In the genomic region with DNA sequence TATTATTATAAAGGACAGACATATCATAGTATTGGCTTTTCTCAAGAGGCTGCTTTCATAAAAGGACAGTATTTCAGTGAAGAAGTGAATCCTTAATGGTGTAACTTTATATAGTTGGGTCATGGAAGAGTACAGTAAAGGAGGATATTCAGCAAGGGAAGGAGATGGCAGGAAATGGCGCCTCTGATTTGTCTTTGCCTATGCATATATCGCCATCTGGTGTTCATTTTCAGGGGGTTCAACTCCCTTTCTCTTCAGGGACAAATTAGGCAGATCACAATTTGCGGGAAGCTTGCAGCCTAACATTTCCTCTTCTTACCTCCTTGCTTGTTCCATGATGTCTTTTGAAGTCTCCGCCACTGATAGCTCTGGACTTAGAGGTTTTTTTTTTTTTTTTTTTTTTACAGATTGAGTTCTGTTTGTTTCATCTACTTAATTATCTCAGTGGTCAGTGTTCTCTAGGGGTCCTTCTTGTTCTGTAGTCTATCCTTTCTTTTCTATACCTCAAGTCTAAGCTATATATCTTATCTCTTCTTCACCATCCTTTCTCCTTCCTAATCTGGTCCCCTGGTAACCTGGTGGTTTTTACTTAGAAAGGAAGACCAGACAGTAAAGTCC, we compare ENCODE assay signal across 8 cellular contexts. TPM values are rescaled to one million over a fixed set of nuclear protein-coding genes. Genes with fewer than 3 reads are reported as not detected.
DNase-seq lines count a peak whose midpoint lies in the region; ATAC-seq, FAIRE-seq and TF ChIP-seq lines count a peak whose summit lies in the region.

No MANE protein-coding gene starts in this region.

- no peaks in the 10 kb centered on the region for H3K27me3 Mint-ChIP-seq in activated T-cell treated with anti-CD3 and anti-CD28 coated beads, Interleukin-2, amount 50 U/mL, for 4 hours (ENCODE audit: low read depth)
- no peaks in the 10 kb centered on the region for H3K27me3 Mint-ChIP-seq in neural crest cell (ENCODE audit: low read depth)

- H3K4me3 ChIP-seq in fibroblast of pulmonary artery (replicated peaks; ENCODE audit: low read depth, low read length): no peak overlapping the region

- H3K4me1 Mint-ChIP-seq in activated T-cell treated with anti-CD3 and anti-CD28 coated beads, Interleukin-2, amount 50 U/mL, for 4 hours (ENCODE audit: low read depth): peaks cover 45% of the 10 kb centered on the region
- no peaks in the 10 kb centered on the region for H3K4me1 Mint-ChIP-seq in neural crest cell

- peak; percentile 83 for TF ChIP-seq CTCF in fibroblast of pulmonary artery (IDR thresholded peaks at IDR 0.05; ENCODE audit: low read length, missing control alignments)
- TF ChIP-seq CTCF in neural crest cell (conservative IDR thresholded peaks at IDR 0.05): peak; percentile 92

- no peak overlapping the region for H3K27ac Mint-ChIP-seq in neural crest cell (ENCODE audit: unreplicated experiment)

- ATAC-seq in activated T-cell treated with anti-CD3 and anti-CD28 coated beads, Interleukin-2, amount 50 U/mL, for 4 hours: peak; percentile 65 to 82
- ATAC-seq in GM21381 (IDR thresholded peaks at IDR 0.05; ENCODE audit: unreplicated experiment): no peak

- H3K36me3 Mint-ChIP-seq in activated T-cell treated with anti-CD3 and anti-CD28 coated beads, Interleukin-2, amount 50 U/mL, for 4 hours (ENCODE audit: insufficient read depth): peaks cover 15% of the 10 kb centered on the region
- H3K36me3 Mint-ChIP-seq in neural crest cell (ENCODE audit: low read depth): peaks cover 2% of the 10 kb centered on the region

- peak; percentile 83 for FAIRE-seq in HTR-8/SVneo (lab: Jason Lieb, UNC)

- no peaks in the 10 kb centered on the region for H3K9me3 Mint-ChIP-seq in activated T-cell treated with anti-CD3 and anti-CD28 coated beads, Interleukin-2, amount 50 U/mL, for 4 hours
- H3K9me3 Mint-ChIP-seq in neural crest cell: no peaks in the 10 kb centered on the region

- H3K4me3 Mint-ChIP-seq in activated T-cell treated with anti-CD3 and anti-CD28 coated beads, Interleukin-2, amount 50 U/mL, for 4 hours: no peak overlapping the region
- no peak overlapping the region for H3K4me3 Mint-ChIP-seq in neural crest cell

- DNase-seq in activated gamma-delta T cell treated with Interleukin-2 at 50 U/mL for 16 hours (peak; percentile 47), activated gamma-delta T cell (lab: John Stamatoyannopoulos, UW) (no peak), HTR-8/SVneo (ENCODE audit: insufficient read length, low spot score) (peak; percentile 63), NCI-H82 treated with DMSO at 0.1 percent for 48 hours (lab: John Stamatoyannopoulos, UW; ENCODE audit: unreplicated experiment) (peak; percentile 71), fibroblast of pulmonary artery (ENCODE audit: low read depth) (peak; percentile 88), neural crest cell (ENCODE audit: low read depth, low spot score) (peak; percentile 43)
- peak; percentile 37 for DNase-seq in activated T-cell treated with anti-CD3 and anti-CD28 coated beads, Interleukin-2, amount 50 U/mL, for 4 hours

RNA-seq across cellular contexts. Expression of gene RRM1, which starts 21.8 kb away (rescaled TPM):
- total RNA-seq in activated T-cell treated with anti-CD3 and anti-CD28 coated beads, Interleukin-2, amount 50 U/mL, for 4 hours: 100 to 1,000 TPM; 107 to 147 (median 118) TPM
- total RNA-seq in neural crest cell: 209 and 218 TPM in 2 replicates
